Comparison of ENCODE assay signal across 1 cellular context in the genomic region with DNA sequence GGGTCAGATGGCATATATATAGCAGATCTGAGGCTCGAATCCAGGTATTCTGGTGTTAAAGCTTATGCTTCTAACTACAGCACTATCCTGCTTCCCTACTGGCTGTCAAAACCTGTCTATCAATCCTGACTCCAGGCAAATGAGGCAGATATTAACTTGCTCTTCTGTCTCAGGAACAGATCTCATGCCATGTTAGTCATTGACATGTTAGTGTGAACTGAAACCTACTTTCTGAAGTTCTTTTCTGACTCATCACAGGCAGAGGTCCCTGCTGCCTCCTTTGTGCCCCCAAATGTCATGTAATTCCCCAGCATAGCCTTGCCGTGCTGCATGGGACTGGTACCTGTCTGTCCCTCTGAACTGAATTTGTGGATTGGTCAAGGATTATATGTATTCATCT.
TF ChIP-seq lines count a peak whose summit lies in the region.

No MANE protein-coding gene starts in this region.

TF ChIP-seq in GM23338, 12 proteins besides CTCF, POLR2A, EP300 and RAD21 (continued from another document):
- TF ChIP-seq, protein P1, sequence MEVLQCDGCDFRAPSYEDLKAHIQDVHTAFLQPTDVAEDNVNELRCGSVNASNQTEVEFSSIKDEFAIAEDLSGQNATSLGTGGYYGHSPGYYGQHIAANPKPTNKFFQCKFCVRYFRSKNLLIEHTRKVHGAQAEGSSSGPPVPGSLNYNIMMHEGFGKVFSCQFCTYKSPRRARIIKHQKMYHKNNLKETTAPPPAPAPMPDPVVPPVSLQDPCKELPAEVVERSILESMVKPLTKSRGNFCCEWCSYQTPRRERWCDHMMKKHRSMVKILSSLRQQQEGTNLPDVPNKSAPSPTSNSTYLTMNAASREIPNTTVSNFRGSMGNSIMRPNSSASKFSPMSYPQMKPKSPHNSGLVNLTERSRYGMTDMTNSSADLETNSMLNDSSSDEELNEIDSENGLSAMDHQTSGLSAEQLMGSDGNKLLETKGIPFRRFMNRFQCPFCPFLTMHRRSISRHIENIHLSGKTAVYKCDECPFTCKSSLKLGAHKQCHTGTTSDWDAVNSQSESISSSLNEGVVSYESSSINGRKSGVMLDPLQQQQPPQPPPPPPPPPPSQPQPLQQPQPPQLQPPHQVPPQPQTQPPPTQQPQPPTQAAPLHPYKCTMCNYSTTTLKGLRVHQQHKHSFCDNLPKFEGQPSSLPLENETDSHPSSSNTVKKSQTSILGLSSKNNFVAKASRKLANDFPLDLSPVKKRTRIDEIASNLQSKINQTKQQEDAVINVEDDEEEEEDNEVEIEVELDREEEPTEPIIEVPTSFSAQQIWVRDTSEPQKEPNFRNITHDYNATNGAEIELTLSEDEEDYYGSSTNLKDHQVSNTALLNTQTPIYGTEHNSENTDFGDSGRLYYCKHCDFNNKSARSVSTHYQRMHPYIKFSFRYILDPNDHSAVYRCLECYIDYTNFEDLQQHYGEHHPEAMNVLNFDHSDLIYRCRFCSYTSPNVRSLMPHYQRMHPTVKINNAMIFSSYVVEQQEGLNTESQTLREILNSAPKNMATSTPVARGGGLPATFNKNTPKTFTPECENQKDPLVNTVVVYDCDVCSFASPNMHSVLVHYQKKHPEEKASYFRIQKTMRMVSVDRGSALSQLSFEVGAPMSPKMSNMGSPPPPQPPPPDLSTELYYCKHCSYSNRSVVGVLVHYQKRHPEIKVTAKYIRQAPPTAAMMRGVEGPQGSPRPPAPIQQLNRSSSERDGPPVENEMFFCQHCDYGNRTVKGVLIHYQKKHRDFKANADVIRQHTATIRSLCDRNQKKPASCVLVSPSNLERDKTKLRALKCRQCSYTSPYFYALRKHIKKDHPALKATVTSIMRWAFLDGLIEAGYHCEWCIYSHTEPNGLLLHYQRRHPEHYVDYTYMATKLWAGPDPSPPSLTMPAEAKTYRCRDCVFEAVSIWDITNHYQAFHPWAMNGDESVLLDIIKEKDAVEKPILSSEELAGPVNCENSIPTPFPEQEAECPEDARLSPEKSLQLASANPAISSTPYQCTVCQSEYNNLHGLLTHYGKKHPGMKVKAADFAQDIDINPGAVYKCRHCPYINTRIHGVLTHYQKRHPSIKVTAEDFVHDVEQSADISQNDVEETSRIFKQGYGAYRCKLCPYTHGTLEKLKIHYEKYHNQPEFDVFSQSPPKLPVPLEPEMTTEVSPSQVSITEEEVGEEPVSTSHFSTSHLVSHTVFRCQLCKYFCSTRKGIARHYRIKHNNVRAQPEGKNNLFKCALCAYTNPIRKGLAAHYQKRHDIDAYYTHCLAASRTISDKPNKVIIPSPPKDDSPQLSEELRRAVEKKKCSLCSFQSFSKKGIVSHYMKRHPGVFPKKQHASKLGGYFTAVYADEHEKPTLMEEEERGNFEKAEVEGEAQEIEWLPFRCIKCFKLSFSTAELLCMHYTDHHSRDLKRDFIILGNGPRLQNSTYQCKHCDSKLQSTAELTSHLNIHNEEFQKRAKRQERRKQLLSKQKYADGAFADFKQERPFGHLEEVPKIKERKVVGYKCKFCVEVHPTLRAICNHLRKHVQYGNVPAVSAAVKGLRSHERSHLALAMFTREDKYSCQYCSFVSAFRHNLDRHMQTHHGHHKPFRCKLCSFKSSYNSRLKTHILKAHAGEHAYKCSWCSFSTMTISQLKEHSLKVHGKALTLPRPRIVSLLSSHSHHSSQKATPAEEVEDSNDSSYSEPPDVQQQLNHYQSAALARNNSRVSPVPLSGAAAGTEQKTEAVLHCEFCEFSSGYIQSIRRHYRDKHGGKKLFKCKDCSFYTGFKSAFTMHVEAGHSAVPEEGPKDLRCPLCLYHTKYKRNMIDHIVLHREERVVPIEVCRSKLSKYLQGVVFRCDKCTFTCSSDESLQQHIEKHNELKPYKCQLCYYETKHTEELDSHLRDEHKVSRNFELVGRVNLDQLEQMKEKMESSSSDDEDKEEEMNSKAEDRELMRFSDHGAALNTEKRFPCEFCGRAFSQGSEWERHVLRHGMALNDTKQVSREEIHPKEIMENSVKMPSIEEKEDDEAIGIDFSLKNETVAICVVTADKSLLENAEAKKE (CRISPR knock-in tag; IDR thresholded peaks at IDR 0.05), result no peak
- TF ChIP-seq, protein P2, sequence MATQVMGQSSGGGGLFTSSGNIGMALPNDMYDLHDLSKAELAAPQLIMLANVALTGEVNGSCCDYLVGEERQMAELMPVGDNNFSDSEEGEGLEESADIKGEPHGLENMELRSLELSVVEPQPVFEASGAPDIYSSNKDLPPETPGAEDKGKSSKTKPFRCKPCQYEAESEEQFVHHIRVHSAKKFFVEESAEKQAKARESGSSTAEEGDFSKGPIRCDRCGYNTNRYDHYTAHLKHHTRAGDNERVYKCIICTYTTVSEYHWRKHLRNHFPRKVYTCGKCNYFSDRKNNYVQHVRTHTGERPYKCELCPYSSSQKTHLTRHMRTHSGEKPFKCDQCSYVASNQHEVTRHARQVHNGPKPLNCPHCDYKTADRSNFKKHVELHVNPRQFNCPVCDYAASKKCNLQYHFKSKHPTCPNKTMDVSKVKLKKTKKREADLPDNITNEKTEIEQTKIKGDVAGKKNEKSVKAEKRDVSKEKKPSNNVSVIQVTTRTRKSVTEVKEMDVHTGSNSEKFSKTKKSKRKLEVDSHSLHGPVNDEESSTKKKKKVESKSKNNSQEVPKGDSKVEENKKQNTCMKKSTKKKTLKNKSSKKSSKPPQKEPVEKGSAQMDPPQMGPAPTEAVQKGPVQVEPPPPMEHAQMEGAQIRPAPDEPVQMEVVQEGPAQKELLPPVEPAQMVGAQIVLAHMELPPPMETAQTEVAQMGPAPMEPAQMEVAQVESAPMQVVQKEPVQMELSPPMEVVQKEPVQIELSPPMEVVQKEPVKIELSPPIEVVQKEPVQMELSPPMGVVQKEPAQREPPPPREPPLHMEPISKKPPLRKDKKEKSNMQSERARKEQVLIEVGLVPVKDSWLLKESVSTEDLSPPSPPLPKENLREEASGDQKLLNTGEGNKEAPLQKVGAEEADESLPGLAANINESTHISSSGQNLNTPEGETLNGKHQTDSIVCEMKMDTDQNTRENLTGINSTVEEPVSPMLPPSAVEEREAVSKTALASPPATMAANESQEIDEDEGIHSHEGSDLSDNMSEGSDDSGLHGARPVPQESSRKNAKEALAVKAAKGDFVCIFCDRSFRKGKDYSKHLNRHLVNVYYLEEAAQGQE (IDR thresholded peaks at IDR 0.05; ENCODE audit: unreplicated experiment), result no peak
